ENCODE assay signal across 8 cellular contexts in the genomic region with DNA sequence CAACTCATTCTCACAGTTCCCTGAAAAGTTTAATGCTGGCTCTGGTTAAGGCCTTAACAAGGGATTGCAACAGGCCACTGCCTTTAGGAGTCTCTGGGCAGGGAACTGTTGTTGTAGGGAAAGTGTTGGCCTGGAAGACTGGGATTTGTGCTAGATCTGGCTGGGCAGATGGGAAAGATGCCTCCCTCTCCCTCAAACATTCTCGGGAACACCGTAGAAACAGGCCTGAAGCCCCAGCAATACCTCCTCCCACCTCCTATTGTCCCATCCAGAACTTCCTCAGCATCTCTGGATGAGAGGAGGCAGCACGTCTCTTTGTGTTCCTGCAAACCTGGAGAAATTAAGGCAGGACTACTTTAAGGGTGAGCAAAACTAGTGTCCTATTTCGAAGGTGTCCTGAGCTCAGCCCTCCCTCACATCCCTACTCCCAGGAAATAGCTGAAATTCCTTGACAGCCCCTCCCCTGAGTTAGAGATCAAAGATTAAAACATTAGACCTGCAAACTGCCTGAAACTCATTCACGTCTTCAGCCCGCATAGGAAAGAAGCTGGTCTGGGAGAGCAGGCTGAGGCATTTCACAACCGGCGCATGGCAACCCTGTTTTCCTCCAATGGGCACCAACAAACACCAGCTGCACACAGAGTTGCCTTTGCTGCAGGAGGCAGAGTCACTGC. TPM values are rescaled to one million over a fixed set of nuclear protein-coding genes. Genes with fewer than 3 reads are reported as not detected.
A peak's percentile ranks its signal among the peaks of the same experiment; 100 is the strongest.
DNase-seq lines count a peak whose midpoint lies in the region; ATAC-seq and TF ChIP-seq lines count a peak whose summit lies in the region.

No MANE protein-coding gene starts in this region.

- H3K4me1 ChIP-seq in HCT116 (ENCODE audit: control insufficient read depth in 1 of 2, insufficient read depth in 2 of 2, low read length in 2 of 2) = peaks cover 12 to 16% of the 10 kb centered on the region in 2 experiments
- H3K4me1 ChIP-seq in SK-N-SH (ENCODE audit: control insufficient read depth in 1 of 2, insufficient read depth in 2 of 2, low read depth in 1 of 2, low read length in 1 of 2) = peaks cover 0 to 9% of the 10 kb centered on the region in 2 experiments; a peak in 2 of 4 replicates
- peaks cover 31% of the 10 kb centered on the region for H3K4me1 ChIP-seq in left ventricle myocardium inferior
- H3K4me1 ChIP-seq in skeletal muscle tissue (ENCODE audit: control insufficient read depth in 3 of 3, insufficient read depth in 3 of 3, low read length in 3 of 3) = peaks cover 9 to 10% (median 10%) of the 10 kb centered on the region in 3 donors

- no TSS peak for BruUV-seq in HCT116 (replicated peaks; lab: Mats Ljungman, UMichigan)

- H3K27me3 ChIP-seq in HCT116 (ENCODE audit: insufficient read depth, low read length) (no peaks in the 10 kb centered on the region), SK-N-SH (ENCODE audit: insufficient read depth) (no peaks in the 10 kb centered on the region), left ventricle myocardium inferior (ENCODE audit: low read depth) (no peaks in the 10 kb centered on the region), skeletal muscle tissue (ENCODE audit: control insufficient read depth in 3 of 3, insufficient read depth in 3 of 3, low read length in 3 of 3) (no peaks in the 10 kb centered on the region)

- TF ChIP-seq POLR2A in HCT116 (IDR thresholded peaks at IDR 0.05; ENCODE audit: borderline replicate concordance, extremely low read depth, insufficient read depth, insufficient read length) = no peak

- H3K27ac ChIP-seq in HCT116 (ENCODE audit: low read depth, low read length) (no peak overlapping the region; the same call in 1 of the 2 replicates), SK-N-SH (ENCODE audit: low read depth in 2 of 2, low read length in 1 of 2) (peak overlapping the region in 1 of 2 experiments; percentile 21; a peak in 1 of 4 replicates), left ventricle myocardium inferior (replicated peaks) (peak overlapping the region; percentile 74), skeletal muscle tissue (ENCODE audit: low read depth, low read length) (peak overlapping the region; percentile 31)

- H3K36me3 ChIP-seq in HCT116 (ENCODE audit: control insufficient read depth in 1 of 2, insufficient read depth in 2 of 2, low read length in 2 of 2) (no peaks in the 10 kb centered on the region), SK-N-SH (replicated peaks in 1 of 2; ENCODE audit: control insufficient read depth in 1 of 2, insufficient read depth in 2 of 2, low read length in 1 of 2) (no peaks in the 10 kb centered on the region), left ventricle myocardium inferior (no peaks in the 10 kb centered on the region), skeletal muscle tissue (ENCODE audit: control insufficient read depth in 3 of 3, insufficient read depth in 3 of 3, low read length in 3 of 3) (no peaks in the 10 kb centered on the region)

- CTCF ChIA-PET in HCT116 (lab: Charles Lee) (interaction anchor here (0.6 to 1.7 kb wide), 2 partner anchors 9 to 74 kb away, joined by 4 to 6 read pairs; a partner anchor contains a TSS), SK-N-SH (lab: Yijun Ruan, JAX) (interaction anchor here (1.2 to 4.2 kb wide), 3 partner anchors 9 to 168 kb away, joined by 4 to 23 read pairs (median 11); no protein-coding TSS in a partner anchor)

- POLR2A ChIA-PET in HCT116 (lab: Charles Lee) = interaction anchor here (0.9 to 1.4 kb wide), 3 partner anchors 8 to 15 kb away, joined by 3 read pairs; no protein-coding TSS in a partner anchor
- POLR2A ChIA-PET in SK-N-SH (lab: Yijun Ruan, JAX) = no interaction called here

- no peaks in the 10 kb centered on the region for H3K9me2 ChIP-seq in HCT116 (ENCODE audit: insufficient read depth)
- no peaks in the 10 kb centered on the region for H3K9me2 ChIP-seq in SK-N-SH

- intact Hi-C loops in HCT116 (cut with micrococcal nuclease) = no loop called here
- intact Hi-C loops in left ventricle myocardium inferior (cut with micrococcal nuclease) = no loop called here

- H3K9ac ChIP-seq in HCT116 (ENCODE audit: low read length) (0 out of 2 replicates have a peak overlapping the region, but pooled peaks have one; percentile 3), SK-N-SH (no peak overlapping the region), skeletal muscle tissue (ENCODE audit: low read depth in 1 of 3, low read length in 3 of 3) (peak overlapping the region in 1 of 3 donors; percentile 42)

- DNase-seq in HCT116 (ENCODE audit: low read depth, low spot score) (no peak), SK-N-SH (no peak), left ventricle myocardium inferior (peak; percentile 50), inferior parietal cortex (ENCODE audit: extremely low spot score) (no peak)
- DNase-seq in activated T-cell treated with anti-CD3 and anti-CD28 coated beads, Interleukin-2, amount 50 U/mL, for 48 hours = no peak

- peak overlapping the region; percentile 59 for H2AFZ ChIP-seq in HCT116 (ENCODE audit: low read depth, low read length, poor library complexity, severe bottlenecking)
- H2AFZ ChIP-seq in SK-N-SH (ENCODE audit: low read depth) = peak overlapping the region; percentile 71

- 0 out of 4 replicates have a peak overlapping the region, but pooled peaks of 1 of the 2 experiments have one; percentile 2 for H3K4me3 ChIP-seq in HCT116 (replicated peaks in 1 of 2; ENCODE audit: low read depth in 1 of 2, low read length in 2 of 2)
- H3K4me3 ChIP-seq in SK-N-SH (ENCODE audit: low read depth in 2 of 2, low read length in 1 of 2) = no peak overlapping the region
- no peak overlapping the region for H3K4me3 ChIP-seq in left ventricle myocardium inferior
- H3K4me3 ChIP-seq in skeletal muscle tissue (ENCODE audit: low read length in 3 of 3) = no peak overlapping the region

- RAD21 ChIA-PET in HCT116 (lab: Charles Lee; ENCODE audit: low non-redundant PET in 1 of 2, low total read pairs in 2 of 2, uncharacterized antibody in 2 of 2, unreplicated experiment in 2 of 2) = no interaction called here

- H3K4me2 ChIP-seq in HCT116 (ENCODE audit: low read length) (peak overlapping the region; percentile 59), SK-N-SH (no peak overlapping the region)

- no peaks in the 10 kb centered on the region for H3F3A ChIP-seq in SK-N-SH (replicated peaks; ENCODE audit: insufficient read depth)

- H4K20me1 ChIP-seq in HCT116 (ENCODE audit: insufficient read depth) = no peaks in the 10 kb centered on the region
- H4K20me1 ChIP-seq in SK-N-SH (ENCODE audit: insufficient read depth) = no peaks in the 10 kb centered on the region

- TF ChIP-seq RAD21 in HCT116 (IDR thresholded peaks at IDR 0.05; ENCODE audit: low read depth) (no peak), SK-N-SH (IDR thresholded peaks at IDR 0.05; ENCODE audit: low read length) (no peak)

- 50% methylated on average over 8 of the region's 8 CpGs for WGBS in SK-N-SH (ENCODE audit: low lambda C conversion rate)

- TF ChIP-seq CTCF in HCT116 (IDR thresholded peaks at IDR 0.05 in 2 of 3, conservative IDR thresholded peaks at IDR 0.05 in 1 of 3; ENCODE audit: borderline replicate concordance in 1 of 3, insufficient read depth in 1 of 3, low read depth in 2 of 3, low read length in 2 of 3) (no peak), SK-N-SH (IDR thresholded peaks at IDR 0.05) (no peak), left ventricle myocardium inferior (IDR thresholded peaks at IDR 0.05; ENCODE audit: borderline replicate concordance) (no peak)

- no peaks in the 10 kb centered on the region for H3K9me3 ChIP-seq in HCT116 (ENCODE audit: control insufficient read depth in 1 of 2, insufficient read depth in 1 of 2, low read depth in 1 of 2, low read length in 2 of 2)
- no peaks in the 10 kb centered on the region for H3K9me3 ChIP-seq in SK-N-SH
- no peaks in the 10 kb centered on the region for H3K9me3 ChIP-seq in left ventricle myocardium inferior (replicated peaks)
- no peaks in the 10 kb centered on the region for H3K9me3 ChIP-seq in skeletal muscle tissue (ENCODE audit: control insufficient read depth in 3 of 3, low read length in 3 of 3)

- no peak for TF ChIP-seq EP300 in SK-N-SH (IDR thresholded peaks at IDR 0.05; ENCODE audit: borderline replicate concordance in 1 of 2, low read depth in 1 of 2, low read length in 1 of 2)

- H3K79me2 ChIP-seq in HCT116 (ENCODE audit: insufficient read depth, low read length) = no peaks in the 10 kb centered on the region
- no peaks in the 10 kb centered on the region for H3K79me2 ChIP-seq in SK-N-SH (ENCODE audit: insufficient read depth)

- peak; percentile 75 for ATAC-seq in HCT116
- no peak for ATAC-seq in GM18907 (IDR thresholded peaks at IDR 0.05; ENCODE audit: unreplicated experiment)
- ATAC-seq in GM21619 (IDR thresholded peaks at IDR 0.05; ENCODE audit: unreplicated experiment) = no peak

TF ChIP-seq in HCT116, 20 proteins besides CTCF, POLR2A, EP300 and RAD21 (continues in another document):
- TF ChIP-seq ZFX (IDR thresholded peaks at IDR 0.05) = peak; percentile 28; the same call in 1 of the 2 replicates
- no peak for TF ChIP-seq ZNF274 (IDR thresholded peaks at IDR 0.05; ENCODE audit: low read depth, low read length)
- TF ChIP-seq JUND (IDR thresholded peaks at IDR 0.05) = no peak

TF ChIP-seq in SK-N-SH, 30 proteins besides CTCF, POLR2A, EP300 and RAD21 (continues in another document):
- no peak for TF ChIP-seq CHD2 (IDR thresholded peaks at IDR 0.05; ENCODE audit: low read length, partially characterized antibody)
- TF ChIP-seq, protein P1, sequence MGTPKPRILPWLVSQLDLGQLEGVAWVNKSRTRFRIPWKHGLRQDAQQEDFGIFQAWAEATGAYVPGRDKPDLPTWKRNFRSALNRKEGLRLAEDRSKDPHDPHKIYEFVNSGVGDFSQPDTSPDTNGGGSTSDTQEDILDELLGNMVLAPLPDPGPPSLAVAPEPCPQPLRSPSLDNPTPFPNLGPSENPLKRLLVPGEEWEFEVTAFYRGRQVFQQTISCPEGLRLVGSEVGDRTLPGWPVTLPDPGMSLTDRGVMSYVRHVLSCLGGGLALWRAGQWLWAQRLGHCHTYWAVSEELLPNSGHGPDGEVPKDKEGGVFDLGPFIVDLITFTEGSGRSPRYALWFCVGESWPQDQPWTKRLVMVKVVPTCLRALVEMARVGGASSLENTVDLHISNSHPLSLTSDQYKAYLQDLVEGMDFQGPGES (IDR thresholded peaks at IDR 0.05; ENCODE audit: low read depth, low read length) = no peak
- no peak for TF ChIP-seq GABPA (IDR thresholded peaks at IDR 0.05; ENCODE audit: low read depth)
- no peak for TF ChIP-seq YY1 (IDR thresholded peaks at IDR 0.05; ENCODE audit: low read depth)
- no peak for TF ChIP-seq RFX5 (IDR thresholded peaks at IDR 0.05; ENCODE audit: low read length)
- no peak for TF ChIP-seq NRF1 (IDR thresholded peaks at IDR 0.05; ENCODE audit: low read depth, low read length)
- no peak for TF ChIP-seq POLR2AphosphoS5 (IDR thresholded peaks at IDR 0.05; ENCODE audit: low read depth, low read length)

RNA-seq across cellular contexts. Expression of a gene that starts 10.9 kb away (rescaled TPM):
- total RNA-seq in HCT116 (2021; ENCODE audit: unreplicated experiment) = 4.5 TPM
- polyA plus RNA-seq in HCT116 (2012) = 3.5 and 6.0 TPM in 2 replicates
- polyA plus RNA-seq in SK-N-SH (2012; rRNA removed) = 3.7 and 6.0 TPM in 2 replicates
- 3.9 and 4.4 TPM in 2 replicates for polyA plus RNA-seq in SK-N-SH (2012; cell fraction: cytosol; rRNA removed)
- 10.2 and 18.1 TPM in 2 replicates for polyA plus RNA-seq in SK-N-SH (2012; cell fraction: nucleus; rRNA removed)
- 7.0 TPM for total RNA-seq in left ventricle myocardium inferior
- 16.7 TPM for total RNA-seq in skeletal muscle tissue
